In the genomic region with DNA sequence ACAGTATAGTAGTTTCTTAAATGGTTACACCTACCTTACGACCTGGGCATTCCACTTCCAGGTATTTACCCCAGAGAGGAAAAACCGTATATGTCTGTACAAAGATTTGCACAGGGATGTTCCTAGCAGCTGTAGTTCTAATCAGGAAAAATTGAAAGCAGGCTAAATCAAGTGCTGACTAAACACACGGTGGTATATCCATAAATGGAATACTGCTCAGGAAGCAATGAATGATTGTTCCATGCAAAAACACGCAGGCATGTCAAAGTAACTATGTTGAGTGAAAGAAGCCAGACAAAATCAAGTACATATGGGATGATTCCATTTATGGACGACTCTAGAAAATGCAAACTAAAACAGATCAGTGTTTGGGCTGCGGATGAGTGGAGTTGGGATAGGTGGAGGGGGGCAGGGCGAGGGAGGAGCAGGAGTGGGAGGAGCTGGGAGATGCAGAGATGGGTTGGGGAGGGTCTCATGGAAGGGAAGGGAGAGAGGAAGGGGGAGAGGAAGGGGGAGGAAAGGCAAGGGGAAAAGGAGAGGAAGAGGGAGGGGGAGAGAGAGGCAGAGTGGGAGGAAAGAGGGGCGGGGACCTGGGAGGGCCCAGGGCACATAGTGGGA, we compare ENCODE assay signal across 1 cellular context.
TF ChIP-seq lines count a peak whose summit lies in the region.

No MANE protein-coding gene starts in this region.

TF ChIP-seq in K562, 482 proteins besides CTCF, POLR2A, EP300 and RAD21 (continued from another document):
- TF ChIP-seq, protein P1, sequence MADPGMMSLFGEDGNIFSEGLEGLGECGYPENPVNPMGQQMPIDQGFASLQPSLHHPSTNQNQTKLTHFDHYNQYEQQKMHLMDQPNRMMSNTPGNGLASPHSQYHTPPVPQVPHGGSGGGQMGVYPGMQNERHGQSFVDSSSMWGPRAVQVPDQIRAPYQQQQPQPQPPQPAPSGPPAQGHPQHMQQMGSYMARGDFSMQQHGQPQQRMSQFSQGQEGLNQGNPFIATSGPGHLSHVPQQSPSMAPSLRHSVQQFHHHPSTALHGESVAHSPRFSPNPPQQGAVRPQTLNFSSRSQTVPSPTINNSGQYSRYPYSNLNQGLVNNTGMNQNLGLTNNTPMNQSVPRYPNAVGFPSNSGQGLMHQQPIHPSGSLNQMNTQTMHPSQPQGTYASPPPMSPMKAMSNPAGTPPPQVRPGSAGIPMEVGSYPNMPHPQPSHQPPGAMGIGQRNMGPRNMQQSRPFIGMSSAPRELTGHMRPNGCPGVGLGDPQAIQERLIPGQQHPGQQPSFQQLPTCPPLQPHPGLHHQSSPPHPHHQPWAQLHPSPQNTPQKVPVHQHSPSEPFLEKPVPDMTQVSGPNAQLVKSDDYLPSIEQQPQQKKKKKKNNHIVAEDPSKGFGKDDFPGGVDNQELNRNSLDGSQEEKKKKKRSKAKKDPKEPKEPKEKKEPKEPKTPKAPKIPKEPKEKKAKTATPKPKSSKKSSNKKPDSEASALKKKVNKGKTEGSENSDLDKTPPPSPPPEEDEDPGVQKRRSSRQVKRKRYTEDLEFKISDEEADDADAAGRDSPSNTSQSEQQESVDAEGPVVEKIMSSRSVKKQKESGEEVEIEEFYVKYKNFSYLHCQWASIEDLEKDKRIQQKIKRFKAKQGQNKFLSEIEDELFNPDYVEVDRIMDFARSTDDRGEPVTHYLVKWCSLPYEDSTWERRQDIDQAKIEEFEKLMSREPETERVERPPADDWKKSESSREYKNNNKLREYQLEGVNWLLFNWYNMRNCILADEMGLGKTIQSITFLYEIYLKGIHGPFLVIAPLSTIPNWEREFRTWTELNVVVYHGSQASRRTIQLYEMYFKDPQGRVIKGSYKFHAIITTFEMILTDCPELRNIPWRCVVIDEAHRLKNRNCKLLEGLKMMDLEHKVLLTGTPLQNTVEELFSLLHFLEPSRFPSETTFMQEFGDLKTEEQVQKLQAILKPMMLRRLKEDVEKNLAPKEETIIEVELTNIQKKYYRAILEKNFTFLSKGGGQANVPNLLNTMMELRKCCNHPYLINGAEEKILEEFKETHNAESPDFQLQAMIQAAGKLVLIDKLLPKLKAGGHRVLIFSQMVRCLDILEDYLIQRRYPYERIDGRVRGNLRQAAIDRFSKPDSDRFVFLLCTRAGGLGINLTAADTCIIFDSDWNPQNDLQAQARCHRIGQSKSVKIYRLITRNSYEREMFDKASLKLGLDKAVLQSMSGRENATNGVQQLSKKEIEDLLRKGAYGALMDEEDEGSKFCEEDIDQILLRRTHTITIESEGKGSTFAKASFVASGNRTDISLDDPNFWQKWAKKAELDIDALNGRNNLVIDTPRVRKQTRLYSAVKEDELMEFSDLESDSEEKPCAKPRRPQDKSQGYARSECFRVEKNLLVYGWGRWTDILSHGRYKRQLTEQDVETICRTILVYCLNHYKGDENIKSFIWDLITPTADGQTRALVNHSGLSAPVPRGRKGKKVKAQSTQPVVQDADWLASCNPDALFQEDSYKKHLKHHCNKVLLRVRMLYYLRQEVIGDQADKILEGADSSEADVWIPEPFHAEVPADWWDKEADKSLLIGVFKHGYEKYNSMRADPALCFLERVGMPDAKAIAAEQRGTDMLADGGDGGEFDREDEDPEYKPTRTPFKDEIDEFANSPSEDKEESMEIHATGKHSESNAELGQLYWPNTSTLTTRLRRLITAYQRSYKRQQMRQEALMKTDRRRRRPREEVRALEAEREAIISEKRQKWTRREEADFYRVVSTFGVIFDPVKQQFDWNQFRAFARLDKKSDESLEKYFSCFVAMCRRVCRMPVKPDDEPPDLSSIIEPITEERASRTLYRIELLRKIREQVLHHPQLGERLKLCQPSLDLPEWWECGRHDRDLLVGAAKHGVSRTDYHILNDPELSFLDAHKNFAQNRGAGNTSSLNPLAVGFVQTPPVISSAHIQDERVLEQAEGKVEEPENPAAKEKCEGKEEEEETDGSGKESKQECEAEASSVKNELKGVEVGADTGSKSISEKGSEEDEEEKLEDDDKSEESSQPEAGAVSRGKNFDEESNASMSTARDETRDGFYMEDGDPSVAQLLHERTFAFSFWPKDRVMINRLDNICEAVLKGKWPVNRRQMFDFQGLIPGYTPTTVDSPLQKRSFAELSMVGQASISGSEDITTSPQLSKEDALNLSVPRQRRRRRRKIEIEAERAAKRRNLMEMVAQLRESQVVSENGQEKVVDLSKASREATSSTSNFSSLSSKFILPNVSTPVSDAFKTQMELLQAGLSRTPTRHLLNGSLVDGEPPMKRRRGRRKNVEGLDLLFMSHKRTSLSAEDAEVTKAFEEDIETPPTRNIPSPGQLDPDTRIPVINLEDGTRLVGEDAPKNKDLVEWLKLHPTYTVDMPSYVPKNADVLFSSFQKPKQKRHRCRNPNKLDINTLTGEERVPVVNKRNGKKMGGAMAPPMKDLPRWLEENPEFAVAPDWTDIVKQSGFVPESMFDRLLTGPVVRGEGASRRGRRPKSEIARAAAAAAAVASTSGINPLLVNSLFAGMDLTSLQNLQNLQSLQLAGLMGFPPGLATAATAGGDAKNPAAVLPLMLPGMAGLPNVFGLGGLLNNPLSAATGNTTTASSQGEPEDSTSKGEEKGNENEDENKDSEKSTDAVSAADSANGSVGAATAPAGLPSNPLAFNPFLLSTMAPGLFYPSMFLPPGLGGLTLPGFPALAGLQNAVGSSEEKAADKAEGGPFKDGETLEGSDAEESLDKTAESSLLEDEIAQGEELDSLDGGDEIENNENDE (IDR thresholded peaks at IDR 0.05; ENCODE audit: low read depth, low read length) = no peak
- no peak for TF ChIP-seq KLF13 (tag; IDR thresholded peaks at IDR 0.05; ENCODE audit: borderline replicate concordance, low read depth)
- TF ChIP-seq FOSL1 (tag; conservative IDR thresholded peaks at IDR 0.05) = no peak
- TF ChIP-seq, protein P2, sequence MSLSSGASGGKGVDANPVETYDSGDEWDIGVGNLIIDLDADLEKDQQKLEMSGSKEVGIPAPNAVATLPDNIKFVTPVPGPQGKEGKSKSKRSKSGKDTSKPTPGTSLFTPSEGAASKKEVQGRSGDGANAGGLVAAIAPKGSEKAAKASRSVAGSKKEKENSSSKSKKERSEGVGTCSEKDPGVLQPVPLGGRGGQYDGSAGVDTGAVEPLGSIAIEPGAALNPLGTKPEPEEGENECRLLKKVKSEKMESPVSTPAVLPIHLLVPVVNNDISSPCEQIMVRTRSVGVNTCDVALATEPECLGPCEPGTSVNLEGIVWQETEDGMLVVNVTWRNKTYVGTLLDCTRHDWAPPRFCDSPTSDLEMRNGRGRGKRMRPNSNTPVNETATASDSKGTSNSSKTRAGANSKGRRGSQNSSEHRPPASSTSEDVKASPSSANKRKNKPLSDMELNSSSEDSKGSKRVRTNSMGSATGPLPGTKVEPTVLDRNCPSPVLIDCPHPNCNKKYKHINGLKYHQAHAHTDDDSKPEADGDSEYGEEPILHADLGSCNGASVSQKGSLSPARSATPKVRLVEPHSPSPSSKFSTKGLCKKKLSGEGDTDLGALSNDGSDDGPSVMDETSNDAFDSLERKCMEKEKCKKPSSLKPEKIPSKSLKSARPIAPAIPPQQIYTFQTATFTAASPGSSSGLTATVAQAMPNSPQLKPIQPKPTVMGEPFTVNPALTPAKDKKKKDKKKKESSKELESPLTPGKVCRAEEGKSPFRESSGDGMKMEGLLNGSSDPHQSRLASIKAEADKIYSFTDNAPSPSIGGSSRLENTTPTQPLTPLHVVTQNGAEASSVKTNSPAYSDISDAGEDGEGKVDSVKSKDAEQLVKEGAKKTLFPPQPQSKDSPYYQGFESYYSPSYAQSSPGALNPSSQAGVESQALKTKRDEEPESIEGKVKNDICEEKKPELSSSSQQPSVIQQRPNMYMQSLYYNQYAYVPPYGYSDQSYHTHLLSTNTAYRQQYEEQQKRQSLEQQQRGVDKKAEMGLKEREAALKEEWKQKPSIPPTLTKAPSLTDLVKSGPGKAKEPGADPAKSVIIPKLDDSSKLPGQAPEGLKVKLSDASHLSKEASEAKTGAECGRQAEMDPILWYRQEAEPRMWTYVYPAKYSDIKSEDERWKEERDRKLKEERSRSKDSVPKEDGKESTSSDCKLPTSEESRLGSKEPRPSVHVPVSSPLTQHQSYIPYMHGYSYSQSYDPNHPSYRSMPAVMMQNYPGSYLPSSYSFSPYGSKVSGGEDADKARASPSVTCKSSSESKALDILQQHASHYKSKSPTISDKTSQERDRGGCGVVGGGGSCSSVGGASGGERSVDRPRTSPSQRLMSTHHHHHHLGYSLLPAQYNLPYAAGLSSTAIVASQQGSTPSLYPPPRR (CRISPR knock-in tag; IDR thresholded peaks at IDR 0.05; ENCODE audit: borderline replicate concordance) = no peak
